9 cellular contexts compared by ENCODE assay signal in genomic region chr17:48241131-48241591, GRCh38.
DNase-seq lines count a peak whose midpoint lies in the region; ATAC-seq, FAIRE-seq and TF ChIP-seq lines count a peak whose summit lies in the region.
"Had no signal": no experiment of that assay in that cellular context is flagged by ENCODE, and none has a peak within 500 bp of the region (broad histone marks: within the 10 kb centered on the region; RNA-seq: fewer than 3 reads in every experiment).

No MANE protein-coding gene starts in this region.

- TF ChIP-seq EP300 in HepG2 (IDR thresholded peaks at IDR 0.05; ENCODE audit: low read depth in 2 of 2, low read length in 2 of 2), result no peak
- no peak for TF ChIP-seq EP300 in HepG2 (CRISPR knock-in tag; IDR thresholded peaks at IDR 0.05; ENCODE audit: borderline replicate concordance)

- H3K9ac ChIP-seq in HepG2 (ENCODE audit: insufficient read depth, low read depth, low read length), result no peak overlapping the region

- H3K4me1 ChIP-seq in HepG2 (ENCODE audit: insufficient read depth, low read length), result no peaks in the 10 kb centered on the region

- BruUV-seq in HepG2 (replicated peaks; lab: Mats Ljungman, UMichigan), result no TSS peak

- DNase-seq in activated CD4-positive, alpha-beta T cell treated with anti-CD3 and anti-CD28 coated beads, Interleukin-2, amount 10 ng/mL, durations not matched to agents 24 days and 14 days, result peak; percentile 70
- no peak for DNase-seq in activated CD4-positive, alpha-beta T cell treated with anti-CD3 and anti-CD28 coated beads for 4 hours
- DNase-seq in H4 (ENCODE audit: low spot score) (peak; percentile 80), MG63 (peak; percentile 92), HepG2 (ENCODE audit: low spot score) (no peak), NCI-H2107 treated with DMSO at 0.1 percent for 48 hours (lab: John Stamatoyannopoulos, UW; ENCODE audit: unreplicated experiment) (no peak), KG1 (lab: John Stamatoyannopoulos, UW) (no peak)
- peak; percentile 30 for DNase-seq in activated naive CD8-positive, alpha-beta T cell treated with anti-CD3 and anti-CD28 coated beads, Interleukin-2, amount 50 U/mL, for 24 hours
- DNase-seq: DND-41 had no signal

- peaks cover 13% of the 10 kb centered on the region for H3K36me3 Mint-ChIP-seq in activated CD4-positive, alpha-beta T cell treated with anti-CD3 and anti-CD28 coated beads, Interleukin-2, amount 10 ng/mL, durations not matched to agents 24 days and 14 days (ENCODE audit: low read depth)
- peaks cover 9% of the 10 kb centered on the region for H3K36me3 Mint-ChIP-seq in activated naive CD8-positive, alpha-beta T cell treated with anti-CD3 and anti-CD28 coated beads, Interleukin-2, amount 50 U/mL, for 24 hours (ENCODE audit: low read depth)

- peak overlapping the region; percentile 12 for H3K27ac Mint-ChIP-seq in activated CD4-positive, alpha-beta T cell treated with anti-CD3 and anti-CD28 coated beads, Interleukin-2, amount 10 ng/mL, durations not matched to agents 24 days and 14 days
- peak overlapping the region; percentile 50 for H3K27ac Mint-ChIP-seq in activated naive CD8-positive, alpha-beta T cell treated with anti-CD3 and anti-CD28 coated beads, Interleukin-2, amount 50 U/mL, for 24 hours

- no peaks in the 10 kb centered on the region for H4K20me1 ChIP-seq in HepG2 (ENCODE audit: insufficient read depth, low read length)

- WGBS in HepG2 (ENCODE audit: low lambda C conversion rate), result 0% methylated on average over 1 of the region's 1 CpG

- H3K9me3 Mint-ChIP-seq in activated CD4-positive, alpha-beta T cell treated with anti-CD3 and anti-CD28 coated beads, Interleukin-2, amount 10 ng/mL, durations not matched to agents 24 days and 14 days, result peaks cover 4% of the 10 kb centered on the region
- H3K9me3 Mint-ChIP-seq in activated naive CD8-positive, alpha-beta T cell treated with anti-CD3 and anti-CD28 coated beads, Interleukin-2, amount 50 U/mL, for 24 hours, result no peaks in the 10 kb centered on the region

- no peak for TF ChIP-seq POLR2A in HepG2 (IDR thresholded peaks at IDR 0.05; ENCODE audit: insufficient read depth in 1 of 2, low read depth in 2 of 2, low read length in 2 of 2)

- intact Hi-C loops in activated CD4-positive, alpha-beta T cell treated with anti-CD3 and anti-CD28 coated beads, Interleukin-2, amount 10 ng/mL, durations not matched to agents 24 days and 14 days (cut with micrococcal nuclease), result no loop called here
- intact Hi-C loops in HepG2 (cut with micrococcal nuclease; ENCODE audit: unreplicated experiment), result no loop called here

- POLR2A ChIA-PET in HepG2 (lab: Yijun Ruan, JAX), result no interaction called here

- no peaks in the 10 kb centered on the region for H3K79me2 ChIP-seq in HepG2 (ENCODE audit: insufficient read depth, low read length)

- no peak overlapping the region for H3K4me2 ChIP-seq in HepG2 (ENCODE audit: low read depth, low read length)

- no peak overlapping the region for H2AFZ ChIP-seq in HepG2 (ENCODE audit: low read length)

- no peak for TF ChIP-seq CTCF in HepG2 (CRISPR knock-in tag; IDR thresholded peaks at IDR 0.05)

- H3K27me3 Mint-ChIP-seq in activated CD4-positive, alpha-beta T cell treated with anti-CD3 and anti-CD28 coated beads, Interleukin-2, amount 10 ng/mL, durations not matched to agents 24 days and 14 days, result no peaks in the 10 kb centered on the region
- H3K27me3 Mint-ChIP-seq in activated naive CD8-positive, alpha-beta T cell treated with anti-CD3 and anti-CD28 coated beads, Interleukin-2, amount 50 U/mL, for 24 hours, result no peaks in the 10 kb centered on the region

- FAIRE-seq in HepG2 (lab: Jason Lieb, UNC), result no peak

- H3K27me3 ChIP-seq in MG63 (no peaks in the 10 kb centered on the region), HepG2 (ENCODE audit: control insufficient read depth in 1 of 2, insufficient read depth in 2 of 2, low read length in 2 of 2) (0 out of 5 replicates have a peak, but pooled peaks cover 0 to 4% of the 10 kb centered on the region in 2 experiments)

- ATAC-seq in activated naive CD8-positive, alpha-beta T cell treated with anti-CD3 and anti-CD28 coated beads, Interleukin-2, amount 50 U/mL, for 24 hours, result peak; percentile 93
- ATAC-seq in HepG2, result no peak

- H3K27ac ChIP-seq in HepG2 (ENCODE audit: extremely low read length, insufficient read depth, low read length), result no peak overlapping the region

- TF ChIP-seq RAD21 in HepG2 (CRISPR knock-in tag; IDR thresholded peaks at IDR 0.05), result no peak

- H3K4me3 ChIP-seq in MG63, result no peak overlapping the region
- H3K4me3 ChIP-seq in HepG2 (replicated peaks in 1 of 3; ENCODE audit: insufficient read depth in 1 of 3, low read depth in 2 of 3, low read length in 3 of 3), result no peak overlapping the region

- in situ Hi-C loops in HepG2 (cut with HindIII; ENCODE audit: extremely low pct_ligation_motif_present, low pct_unique_long_range_greater_than_20kb), result no loop called here

- peaks cover 48% of the 10 kb centered on the region for H3K4me1 Mint-ChIP-seq in activated CD4-positive, alpha-beta T cell treated with anti-CD3 and anti-CD28 coated beads, Interleukin-2, amount 10 ng/mL, durations not matched to agents 24 days and 14 days
- peaks cover 59% of the 10 kb centered on the region for H3K4me1 Mint-ChIP-seq in activated naive CD8-positive, alpha-beta T cell treated with anti-CD3 and anti-CD28 coated beads, Interleukin-2, amount 50 U/mL, for 24 hours

- no peaks in the 10 kb centered on the region for H3K36me3 ChIP-seq in MG63
- H3K36me3 ChIP-seq in HepG2 (replicated peaks in 1 of 2; ENCODE audit: control insufficient read depth in 1 of 2, insufficient read depth in 2 of 2, low read length in 2 of 2), result no peaks in the 10 kb centered on the region

- CTCF ChIA-PET in HepG2 (lab: Yijun Ruan, JAX; ENCODE audit: low intra/inter-chr PET ratio, low total read pairs), result no interaction called here

- H3K9me3 ChIP-seq in MG63 (no peaks in the 10 kb centered on the region), HepG2 (ENCODE audit: low read length) (no peaks in the 10 kb centered on the region)

- no peak overlapping the region for H3K4me3 Mint-ChIP-seq in activated CD4-positive, alpha-beta T cell treated with anti-CD3 and anti-CD28 coated beads, Interleukin-2, amount 10 ng/mL, durations not matched to agents 24 days and 14 days
- H3K4me3 Mint-ChIP-seq in activated naive CD8-positive, alpha-beta T cell treated with anti-CD3 and anti-CD28 coated beads, Interleukin-2, amount 50 U/mL, for 24 hours, result no peak overlapping the region

TF ChIP-seq in HepG2, 621 proteins besides CTCF, POLR2A, EP300 and RAD21:
- TF ChIP-seq RARA (CRISPR knock-in tag; IDR thresholded peaks at IDR 0.05) (0 out of 2 replicates have a peak, but pooled peaks have one; percentile 46), ZNF30 (CRISPR knock-in tag; IDR thresholded peaks at IDR 0.05) (no peak)
TF ChIP-seq in HepG2: peak in this region for 1.

Comparison
In these comparisons a context has a peak if more than half of its experiments do, and no peak if none do; other contexts are left out.
1. DNase-seq: peak in activated CD4-positive, alpha-beta T cell treated with anti-CD3 and anti-CD28 coated beads, Interleukin-2, amount 10 ng/mL, durations not matched to agents 24 days and 14 days (single experiment), H4 (single experiment), MG63 (single experiment) and activated naive CD8-positive, alpha-beta T cell treated with anti-CD3 and anti-CD28 coated beads, Interleukin-2, amount 50 U/mL, for 24 hours (single experiment); none in activated CD4-positive, alpha-beta T cell treated with anti-CD3 and anti-CD28 coated beads for 4 hours (0 of 2), HepG2 (single experiment), NCI-H2107 treated with DMSO at 0.1 percent for 48 hours (single experiment) and KG1 (single experiment).